Comparison of ENCODE assay signal across 8 cellular contexts in genomic region chr9:14316574-14317304, GRCh38.
A peak's percentile ranks its signal among the peaks of the same experiment; 100 is the strongest.
DNase-seq lines count a peak whose midpoint lies in the region; ATAC-seq, FAIRE-seq and TF ChIP-seq lines count a peak whose summit lies in the region.

No MANE protein-coding gene starts in this region.

- intact Hi-C loops in head of caudate nucleus (cut with DNase I) = no loop called here

- in situ Hi-C loops in ACHN (cut with HindIII; ENCODE audit: low pct_ligation_motif_present, low pct_unique_long_range_greater_than_20kb, low sequenced_read_pairs) = no loop called here

- no peak for ATAC-seq in HG03457 (IDR thresholded peaks at IDR 0.05; ENCODE audit: unreplicated experiment)

- no peak for TF ChIP-seq CTCF in RWPE1 (conservative IDR thresholded peaks at IDR 0.05; ENCODE audit: low read depth)

- POLR2A ChIA-PET in RWPE1 (lab: Yijun Ruan, JAX; ENCODE audit: low non-redundant PET) = no interaction called here

- FAIRE-seq in GM18507 (lab: Jason Lieb, UNC) = peak; percentile 54

- H3K27ac ChIP-seq in RWPE1 = peak overlapping the region; percentile 100

- CTCF ChIA-PET in RWPE1 (lab: Yijun Ruan, JAX) = no interaction called here

- DNase-seq in GM18507 (ENCODE audit: extremely low spot score, insufficient read length, low read depth) = no peak
- no peak for DNase-seq in RWPE1 (ENCODE audit: low spot score)
- DNase-seq in head of caudate nucleus = peak in 28 of 42 donors; percentile 30 to 77 (median 53)
- peak; percentile 57 for DNase-seq in putamen (ENCODE audit: low spot score)
- no peak for DNase-seq in ACHN
- no peak for DNase-seq in GOT3 (lab: John Stamatoyannopoulos, UW)
- no peak for DNase-seq in effector CD4-positive, alpha-beta T cell

Comparison
In these comparisons a context has a peak if more than half of its experiments do, and no peak if none do; other contexts are left out.
1. DNase-seq: peak in head of caudate nucleus (28 of 42) and putamen (single experiment); none in GM18507 (single experiment), RWPE1 (single experiment), ACHN (single experiment), GOT3 (single experiment) and effector CD4-positive, alpha-beta T cell (single experiment).